Comparison of ENCODE assay signal across 1 cellular context in genomic region chr3:194424953-194425352, GRCh38.
TF ChIP-seq lines count a peak whose summit lies in the region.

No MANE protein-coding gene starts in this region.

TF ChIP-seq in GM23338, 12 proteins besides CTCF, POLR2A, EP300 and RAD21:
- no peak for TF ChIP-seq POLR2AphosphoS5 (IDR thresholded peaks at IDR 0.05; ENCODE audit: low read depth)
- TF ChIP-seq EZH2 (IDR thresholded peaks at IDR 0.05; ENCODE audit: low read depth, unreplicated experiment): no peak
- no peak for TF ChIP-seq ETS1 (IDR thresholded peaks at IDR 0.05)
- no peak for TF ChIP-seq REST (IDR thresholded peaks at IDR 0.05; ENCODE audit: unreplicated experiment)
- no peak for TF ChIP-seq STAT1 (IDR thresholded peaks at IDR 0.05; ENCODE audit: unreplicated experiment)
- no peak for TF ChIP-seq JUNB (IDR thresholded peaks at IDR 0.05; ENCODE audit: unreplicated experiment)
- TF ChIP-seq NANOG (IDR thresholded peaks at IDR 0.05; ENCODE audit: borderline replicate concordance): no peak
- no peak for TF ChIP-seq ZNF114 (CRISPR knock-in tag; IDR thresholded peaks at IDR 0.05)
- no peak for TF ChIP-seq CREB1 (CRISPR knock-in tag; IDR thresholded peaks at IDR 0.05; ENCODE audit: low read depth)
- TF ChIP-seq EZH2phosphoT487 (IDR thresholded peaks at IDR 0.05; ENCODE audit: unreplicated experiment): no peak
- TF ChIP-seq ZNF462 (CRISPR knock-in tag; IDR thresholded peaks at IDR 0.05): no peak
- no peak for TF ChIP-seq ZNF331 (CRISPR knock-in tag; IDR thresholded peaks at IDR 0.05; ENCODE audit: low read depth)
